Comparison of ENCODE assay signal across 19 cellular contexts in the genomic region with DNA sequence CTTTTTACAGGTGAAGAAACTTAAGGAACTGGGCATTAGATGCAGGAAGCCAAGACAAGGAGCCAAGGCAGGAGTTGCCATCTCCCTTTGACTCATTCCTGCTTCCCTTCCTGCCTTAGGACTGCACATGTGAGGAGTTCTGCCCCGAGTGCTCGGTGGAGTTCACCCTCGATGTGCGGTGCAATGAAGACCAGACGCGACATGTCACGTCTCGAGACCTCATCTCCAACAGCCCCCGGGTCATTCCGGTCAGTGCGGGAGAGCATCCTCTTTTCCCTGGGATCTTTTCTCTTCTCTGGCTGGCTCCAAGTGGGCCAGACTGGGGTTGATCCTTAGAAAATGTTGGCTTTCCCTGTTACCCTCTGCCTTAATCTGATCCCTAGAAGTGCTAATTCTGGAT.
"Had no signal": no experiment of that assay in that cellular context is flagged by ENCODE, and none has a peak within 500 bp of the region (broad histone marks: within the 10 kb centered on the region; RNA-seq: fewer than 3 reads in every experiment).

No MANE protein-coding gene starts in this region.

- DNase-seq: activated CD4-positive, alpha-beta memory T cell treated with anti-CD3 and anti-CD28 coated beads, Interleukin-2, amount 10 ng/mL, durations not matched to agents 7 days and 5 days; activated CD4-positive, alpha-beta T cell treated with anti-CD3 and anti-CD28 coated beads for 36 hours; activated CD4-positive, alpha-beta T cell treated with anti-CD3 and anti-CD28 coated beads, Interleukin-2, amount 50 U/mL, for 1 hour; activated CD8-positive, alpha-beta memory T cell treated with anti-CD3 and anti-CD28 coated beads, Interleukin-2, amount 50 U/mL, for 4 hours; activated effector memory CD4-positive, alpha-beta T cell treated with Interleukin-2 at 50 U/mL for 16 hours; activated naive CD4-positive, alpha-beta T cell; NCI-H1092; NCI-H1930; NCI-H345; NCI-H510A; NCI-H526 treated with DMSO at 0.1 percent for 48 hours; NCI-H82; T-cell; T-helper 2 cell; T1000 had no signal

- H3K9me3 ChIP-seq: breast epithelium had no signal

- H3K4me2 ChIP-seq: KMS-11 had no signal

- H3K27ac ChIP-seq: breast epithelium, KMS-11, SK-N-MC, VCaP had no signal

- H3K9ac ChIP-seq: KMS-11 had no signal

- H3K4me3 ChIP-seq: breast epithelium, SK-N-MC had no signal

- ATAC-seq: activated CD4-positive, alpha-beta T cell treated with anti-CD3 and anti-CD28 coated beads for 36 hours; T-cell had no signal

- H3K27me3 ChIP-seq: breast epithelium had no signal
